12 cellular contexts compared by ENCODE assay signal in genomic region chr13:40102360-40102727, GRCh38.
A peak's percentile ranks its signal among the peaks of the same experiment; 100 is the strongest.
DNase-seq lines count a peak whose midpoint lies in the region; ATAC-seq and TF ChIP-seq lines count a peak whose summit lies in the region.
"Had no signal": no experiment of that assay in that cellular context is flagged by ENCODE, and none has a peak within 500 bp of the region (broad histone marks: within the 10 kb centered on the region; RNA-seq: fewer than 3 reads in every experiment).

No MANE protein-coding gene starts in this region.

- H3F3A ChIP-seq in GM23248 (ENCODE audit: insufficient read depth) = no peaks in the 10 kb centered on the region

- 96 to 100% methylated on average over 3 of the region's 3 CpGs for WGBS in GM23248 (ENCODE audit: low coverage in 1 of 2, low lambda C conversion rate in 2 of 2, missing lambda C conversion rate in 2 of 2), 2 experiments
- WGBS in ovary, 3 donors = 93 to 95% (median 93%) methylated on average over 3 of the region's 3 CpGs

- in situ Hi-C loops in GM23248 (cut with MboI) = no loop called here

- H3K4me3 Mint-ChIP-seq in activated CD4-positive, alpha-beta memory T cell treated with anti-CD3 and anti-CD28 coated beads, Interleukin-2, amount 10 ng/mL, durations not matched to agents 7 days and 5 days = no peak overlapping the region

- no peaks in the 10 kb centered on the region for H3K9me2 ChIP-seq in GM23248 (ENCODE audit: insufficient read depth)

- no peaks in the 10 kb centered on the region for H4K20me1 ChIP-seq in GM23248 (ENCODE audit: insufficient read depth)

- H3K36me3 Mint-ChIP-seq in activated CD4-positive, alpha-beta memory T cell treated with anti-CD3 and anti-CD28 coated beads, Interleukin-2, amount 10 ng/mL, durations not matched to agents 7 days and 5 days (ENCODE audit: low read depth) = peaks cover 10% of the 10 kb centered on the region

- no peak for TF ChIP-seq POLR2A in ovary (IDR thresholded peaks at IDR 0.05)
- TF ChIP-seq POLR2A in GM18505 (IDR thresholded peaks at IDR 0.05; ENCODE audit: borderline replicate concordance, extremely low read depth, insufficient read depth, insufficient read length) = no peak

- TF ChIP-seq EP300 in ovary (IDR thresholded peaks at IDR 0.05) = no peak

- H3K27me3 Mint-ChIP-seq in activated CD4-positive, alpha-beta memory T cell treated with anti-CD3 and anti-CD28 coated beads, Interleukin-2, amount 10 ng/mL, durations not matched to agents 7 days and 5 days = no peaks in the 10 kb centered on the region

- H3K4me2 ChIP-seq in GM23248 (ENCODE audit: unreplicated experiment) = no peak overlapping the region

- no peak for ATAC-seq in GM18505 (IDR thresholded peaks at IDR 0.05; ENCODE audit: unreplicated experiment)

- H2AFZ ChIP-seq in GM23248 = 0 out of 2 replicates have a peak overlapping the region, but pooled peaks have one; percentile 30

- peaks cover 15% of the 10 kb centered on the region for H3K9me3 Mint-ChIP-seq in activated CD4-positive, alpha-beta memory T cell treated with anti-CD3 and anti-CD28 coated beads, Interleukin-2, amount 10 ng/mL, durations not matched to agents 7 days and 5 days

- POLR2A ChIA-PET in activated CD4-positive, alpha-beta memory T cell treated with anti-CD3 and anti-CD28 coated beads, Interleukin-2, amount 10 ng/mL, durations not matched to agents 7 days and 5 days (lab: Charles Lee) = interaction anchor here (0.8 to 1.6 kb wide), 3 partner anchors 9 to 119 kb away, joined by 3 to 4 read pairs (median 3); no protein-coding TSS in a partner anchor

- peak overlapping the region; percentile 25; the same call in 1 of the 2 replicates for H3K27ac ChIP-seq in GM23248
- H3K27ac ChIP-seq in skin epidermis = peak overlapping the region in 19 of 21 experiments; percentile 24 to 83 (median 68)
- no peak overlapping the region for H3K27ac ChIP-seq in ovary
- H3K27ac ChIP-seq: upper lobe of left lung had no signal

- CTCF ChIA-PET in activated CD4-positive, alpha-beta memory T cell treated with anti-CD3 and anti-CD28 coated beads, Interleukin-2, amount 10 ng/mL, durations not matched to agents 7 days and 5 days (lab: Charles Lee) = no interaction called here

- H3K4me1 Mint-ChIP-seq in activated CD4-positive, alpha-beta memory T cell treated with anti-CD3 and anti-CD28 coated beads, Interleukin-2, amount 10 ng/mL, durations not matched to agents 7 days and 5 days = peaks cover 30% of the 10 kb centered on the region

- H3K36me3 ChIP-seq in GM23248 (ENCODE audit: low read depth) = no peaks in the 10 kb centered on the region
- H3K36me3 ChIP-seq in ovary = no peaks in the 10 kb centered on the region
- H3K36me3 ChIP-seq: upper lobe of left lung had no signal

- no peaks in the 10 kb centered on the region for H3K27me3 ChIP-seq in GM23248 (replicated peaks; ENCODE audit: insufficient read depth)
- no peaks in the 10 kb centered on the region for H3K27me3 ChIP-seq in ovary
- H3K27me3 ChIP-seq: upper lobe of left lung had no signal

- no peak overlapping the region for H3K4me3 ChIP-seq in GM23248
- no peak overlapping the region for H3K4me3 ChIP-seq in skin epidermis
- H3K4me3 ChIP-seq in ovary = no peak overlapping the region
- H3K4me3 ChIP-seq: upper lobe of left lung had no signal

- H3K27ac Mint-ChIP-seq in activated CD4-positive, alpha-beta memory T cell treated with anti-CD3 and anti-CD28 coated beads, Interleukin-2, amount 10 ng/mL, durations not matched to agents 7 days and 5 days = peak overlapping the region; percentile 67

- H3K9ac ChIP-seq in GM23248 = no peak overlapping the region

- TF ChIP-seq CTCF in ovary (IDR thresholded peaks at IDR 0.05) = no peak

- H3K4me1 ChIP-seq in GM23248 (ENCODE audit: insufficient read depth) (peaks cover 11% of the 10 kb centered on the region), ovary (ENCODE audit: insufficient read depth) (no peaks in the 10 kb centered on the region)
- H3K4me1 ChIP-seq: upper lobe of left lung had no signal

- DNase-seq in activated CD4-positive, alpha-beta T cell treated with anti-CD3 and anti-CD28 coated beads, Interleukin-2, amount 50 U/mL, for 48 hours = peak; percentile 30 to 44
- no peak for DNase-seq in activated CD4-positive, alpha-beta T cell treated with anti-CD3 and anti-CD28 coated beads, Interleukin-2, amount 50 U/mL, for 4 hours
- DNase-seq in GM23248 = no peak
- no peak for DNase-seq in activated CD4-positive, alpha-beta memory T cell treated with anti-CD3 and anti-CD28 coated beads, Interleukin-2, amount 10 ng/mL, durations not matched to agents 7 days and 5 days
- DNase-seq in ovary = no peak
- DNase-seq in AG20443 (ENCODE audit: low spot score) = no peak
- DNase-seq: ACHN, DMS153, NCI-H1417 had no signal

- no peaks in the 10 kb centered on the region for H3K79me2 ChIP-seq in GM23248 (ENCODE audit: insufficient read depth)

- H3K9me3 ChIP-seq in GM23248 (ENCODE audit: low read depth) (no peaks in the 10 kb centered on the region), ovary (no peaks in the 10 kb centered on the region)

- intact Hi-C loops in ovary (cut with DNase I) = no loop called here

Comparison
In these comparisons a context has a peak if more than half of its experiments do, and no peak if none do; other contexts are left out.
1. DNase-seq: peak in activated CD4-positive, alpha-beta T cell treated with anti-CD3 and anti-CD28 coated beads, Interleukin-2, amount 50 U/mL, for 48 hours (2 of 2); none in activated CD4-positive, alpha-beta T cell treated with anti-CD3 and anti-CD28 coated beads, Interleukin-2, amount 50 U/mL, for 4 hours (0 of 2), GM23248 (single experiment), activated CD4-positive, alpha-beta memory T cell treated with anti-CD3 and anti-CD28 coated beads, Interleukin-2, amount 10 ng/mL, durations not matched to agents 7 days and 5 days (single experiment), ovary (0 of 5) and AG20443 (single experiment).
2. H3K27ac ChIP-seq: peak in GM23248 (single experiment) and skin epidermis (19 of 21); none in ovary (0 of 2).